35 cellular contexts compared by ENCODE assay signal in the genomic region with DNA sequence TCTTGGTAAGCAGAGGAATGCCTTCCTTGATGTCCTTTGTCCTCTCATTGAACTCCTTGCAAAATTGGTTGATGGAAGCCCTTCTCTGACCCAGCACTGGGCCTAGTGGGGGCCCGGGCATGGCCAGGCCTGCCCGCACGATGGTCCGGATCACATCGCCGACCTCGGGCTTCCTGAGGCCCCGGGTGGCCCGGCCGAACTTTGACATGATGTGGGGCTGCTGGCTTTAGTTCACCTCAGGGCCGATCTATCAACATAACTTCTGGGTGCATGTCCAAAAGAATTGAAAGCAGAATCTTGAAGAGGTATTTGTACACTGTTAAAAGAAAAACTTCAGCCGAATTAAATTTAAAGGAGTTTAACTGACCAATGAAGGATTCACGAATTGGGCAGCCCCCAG.
"Had no signal": no experiment of that assay in that cellular context is flagged by ENCODE, and none has a peak within 500 bp of the region (broad histone marks: within the 10 kb centered on the region; RNA-seq: fewer than 3 reads in every experiment).

No MANE protein-coding gene starts in this region.

- H3K36me3 ChIP-seq: adrenal gland, esophagus squamous epithelium, WERI-Rb-1 had no signal

- H3K4me1 Mint-ChIP-seq: activated B cell treated with CpG ODN at 0.5 μM for 24 hours had no signal

- H3K9me3 ChIP-seq: adrenal gland, body of pancreas, esophagus squamous epithelium had no signal

- H3K4me1 ChIP-seq: body of pancreas, esophagus squamous epithelium had no signal

- ATAC-seq: activated CD4-positive, alpha-beta T cell treated with anti-CD3 and anti-CD28 coated beads for 36 hours; activated CD8-positive, alpha-beta memory T cell treated with anti-CD3 and anti-CD28 coated beads, Interleukin-2, amount 10 ng/mL, durations not matched to agents 7 days and 5 days; activated CD8-positive, alpha-beta T cell treated with anti-CD3 and anti-CD28 coated beads, Interleukin-2, amount 10 ng/mL, durations not matched to agents 7 days and 5 days; activated naive CD8-positive, alpha-beta T cell treated with anti-CD3 and anti-CD28 coated beads, Interleukin-2, amount 50 U/mL, for 24 hours; activated T-cell treated with anti-CD3 and anti-CD28 coated beads, Interleukin-2, amount 50 U/mL, for 72 hours; activated T-helper 17 cell treated with anti-CD3 and anti-CD28 coated beads, Interleukin-2, amount 50 U/mL, for 72 hours; body of pancreas; T-cell had no signal

- H3K27ac Mint-ChIP-seq: activated B cell treated with CpG ODN at 0.5 μM for 24 hours; activated CD4-positive, alpha-beta memory T cell treated with anti-CD3 and anti-CD28 coated beads for 36 hours; activated CD4-positive, alpha-beta T cell treated with anti-CD3 and anti-CD28 coated beads for 36 hours; activated CD4-positive, alpha-beta T cell treated with anti-CD3 and anti-CD28 coated beads, Interleukin-2, amount 10 ng/mL, durations not matched to agents 24 days and 14 days; activated CD8-positive, alpha-beta memory T cell treated with anti-CD3 and anti-CD28 coated beads, Interleukin-2, amount 10 ng/mL, durations not matched to agents 7 days and 5 days; activated CD8-positive, alpha-beta T cell treated with anti-CD3 and anti-CD28 coated beads, Interleukin-2, amount 10 ng/mL, durations not matched to agents 7 days and 5 days; activated naive CD8-positive, alpha-beta T cell treated with anti-CD3 and anti-CD28 coated beads for 36 hours; activated naive CD8-positive, alpha-beta T cell treated with anti-CD3 and anti-CD28 coated beads, Interleukin-2, amount 50 U/mL, for 24 hours; activated T-cell treated with anti-CD3 and anti-CD28 coated beads, Interleukin-2, amount 50 U/mL, for 72 hours; activated T-helper 17 cell treated with anti-CD3 and anti-CD28 coated beads, Interleukin-2, amount 50 U/mL, for 72 hours; T-cell; T-helper 1 cell treated with Interleukin-12 subunit alpha and Interleukin-12 subunit beta and Interleukin-4 antibody, amounts not matched to agents 30 μg/mL and 1 μg/mL, for 36 hours; T-helper 2 cell treated with Interferon-gamma antibody and Interleukin-4, amounts not matched to agents 5 μg/mL and 100 μg/mL, for 36 hours had no signal

- H3K36me3 Mint-ChIP-seq: activated CD4-positive, alpha-beta memory T cell treated with anti-CD3 and anti-CD28 coated beads for 36 hours; activated CD8-positive, alpha-beta memory T cell treated with anti-CD3 and anti-CD28 coated beads, Interleukin-2, amount 10 ng/mL, durations not matched to agents 7 days and 5 days; T-cell had no signal

- H3K27me3 ChIP-seq: adrenal gland, body of pancreas, esophagus squamous epithelium had no signal

- H3K4me3 ChIP-seq: adrenal gland, body of pancreas, esophagus squamous epithelium had no signal

- H3K4me3 Mint-ChIP-seq: activated B cell treated with CpG ODN at 0.5 μM for 24 hours; activated CD4-positive, alpha-beta memory T cell treated with anti-CD3 and anti-CD28 coated beads for 36 hours; activated CD4-positive, alpha-beta T cell treated with anti-CD3 and anti-CD28 coated beads for 36 hours; activated CD4-positive, alpha-beta T cell treated with anti-CD3 and anti-CD28 coated beads, Interleukin-2, amount 10 ng/mL, durations not matched to agents 24 days and 14 days; activated CD8-positive, alpha-beta memory T cell treated with anti-CD3 and anti-CD28 coated beads, Interleukin-2, amount 10 ng/mL, durations not matched to agents 7 days and 5 days; activated CD8-positive, alpha-beta T cell treated with anti-CD3 and anti-CD28 coated beads, Interleukin-2, amount 10 ng/mL, durations not matched to agents 7 days and 5 days; activated naive CD8-positive, alpha-beta T cell treated with anti-CD3 and anti-CD28 coated beads for 36 hours; activated naive CD8-positive, alpha-beta T cell treated with anti-CD3 and anti-CD28 coated beads, Interleukin-2, amount 50 U/mL, for 24 hours; activated T-cell treated with anti-CD3 and anti-CD28 coated beads, Interleukin-2, amount 50 U/mL, for 72 hours; activated T-helper 17 cell treated with anti-CD3 and anti-CD28 coated beads, Interleukin-2, amount 50 U/mL, for 72 hours; T-cell; T-helper 1 cell treated with Interleukin-12 subunit alpha and Interleukin-12 subunit beta and Interleukin-4 antibody, amounts not matched to agents 30 μg/mL and 1 μg/mL, for 36 hours; T-helper 2 cell treated with Interferon-gamma antibody and Interleukin-4, amounts not matched to agents 5 μg/mL and 100 μg/mL, for 36 hours had no signal

- FAIRE-seq: colon, endometrium, endothelial cell of umbilical vein had no signal

- H3K9me3 Mint-ChIP-seq: activated CD4-positive, alpha-beta memory T cell treated with anti-CD3 and anti-CD28 coated beads for 36 hours; activated naive CD8-positive, alpha-beta T cell treated with anti-CD3 and anti-CD28 coated beads, Interleukin-2, amount 50 U/mL, for 24 hours; activated T-cell treated with anti-CD3 and anti-CD28 coated beads, Interleukin-2, amount 50 U/mL, for 72 hours; activated T-helper 17 cell treated with anti-CD3 and anti-CD28 coated beads, Interleukin-2, amount 50 U/mL, for 72 hours; T-cell; T-helper 1 cell treated with Interleukin-12 subunit alpha and Interleukin-12 subunit beta and Interleukin-4 antibody, amounts not matched to agents 30 μg/mL and 1 μg/mL, for 36 hours; T-helper 2 cell treated with Interferon-gamma antibody and Interleukin-4, amounts not matched to agents 5 μg/mL and 100 μg/mL, for 36 hours had no signal

- DNase-seq: activated B cell treated with CpG ODN at 0.5 μM for 24 hours; activated CD4-positive, alpha-beta memory T cell treated with anti-CD3 and anti-CD28 coated beads for 36 hours; activated CD4-positive, alpha-beta T cell treated with anti-CD3 and anti-CD28 coated beads for 36 hours; activated CD4-positive, alpha-beta T cell treated with anti-CD3 and anti-CD28 coated beads, Interleukin-2, amount 10 ng/mL, durations not matched to agents 24 days and 14 days; activated CD4-positive, CD25-positive, alpha-beta regulatory T cell treated with anti-CD3 and anti-CD28 coated beads, Interleukin-2, amount 50 U/mL, for 72 hours; activated CD8-positive, alpha-beta memory T cell treated with anti-CD3 and anti-CD28 coated beads, Interleukin-2, amount 10 ng/mL, durations not matched to agents 7 days and 5 days; activated CD8-positive, alpha-beta memory T cell treated with anti-CD3 and anti-CD28 coated beads, Interleukin-2, amount 50 U/mL, for 4 hours; activated CD8-positive, alpha-beta T cell treated with anti-CD3 and anti-CD28 coated beads, Interleukin-2, amount 10 ng/mL, durations not matched to agents 7 days and 5 days; activated gamma-delta T cell; activated naive CD4-positive, alpha-beta T cell; activated naive CD4-positive, alpha-beta T cell treated with anti-CD3 and anti-CD28 coated beads, Interleukin-2, amount 50 U/mL, for 16 hours; activated naive CD8-positive, alpha-beta T cell treated with anti-CD3 and anti-CD28 coated beads for 36 hours; activated naive CD8-positive, alpha-beta T cell treated with anti-CD3 and anti-CD28 coated beads, Interleukin-2, amount 50 U/mL, for 24 hours; activated T-cell treated with anti-CD3 and anti-CD28 coated beads, Interleukin-2, amount 50 U/mL, for 1 hour; activated T-cell treated with anti-CD3 and anti-CD28 coated beads, Interleukin-2, amount 50 U/mL, for 72 hours; amygdala; aorta; body of pancreas; caudate nucleus; cortex of kidney; effector CD8-positive, alpha-beta T cell; esophagus squamous epithelium; foreskin melanocyte; SW 1271; T-cell; T1000; WERI-Rb-1 had no signal

- H3K27me3 Mint-ChIP-seq: activated CD4-positive, alpha-beta memory T cell treated with anti-CD3 and anti-CD28 coated beads for 36 hours; activated CD4-positive, alpha-beta T cell treated with anti-CD3 and anti-CD28 coated beads for 36 hours; activated CD4-positive, alpha-beta T cell treated with anti-CD3 and anti-CD28 coated beads, Interleukin-2, amount 10 ng/mL, durations not matched to agents 24 days and 14 days; activated CD8-positive, alpha-beta memory T cell treated with anti-CD3 and anti-CD28 coated beads, Interleukin-2, amount 10 ng/mL, durations not matched to agents 7 days and 5 days; activated naive CD8-positive, alpha-beta T cell treated with anti-CD3 and anti-CD28 coated beads for 36 hours; activated naive CD8-positive, alpha-beta T cell treated with anti-CD3 and anti-CD28 coated beads, Interleukin-2, amount 50 U/mL, for 24 hours; activated T-helper 17 cell treated with anti-CD3 and anti-CD28 coated beads, Interleukin-2, amount 50 U/mL, for 72 hours; T-cell had no signal

- H3K27ac ChIP-seq: adrenal gland, body of pancreas, epithelial cell of prostate, esophagus squamous epithelium, WERI-Rb-1 had no signal
